ENCODE assay signal across 8 cellular contexts in the genomic region with DNA sequence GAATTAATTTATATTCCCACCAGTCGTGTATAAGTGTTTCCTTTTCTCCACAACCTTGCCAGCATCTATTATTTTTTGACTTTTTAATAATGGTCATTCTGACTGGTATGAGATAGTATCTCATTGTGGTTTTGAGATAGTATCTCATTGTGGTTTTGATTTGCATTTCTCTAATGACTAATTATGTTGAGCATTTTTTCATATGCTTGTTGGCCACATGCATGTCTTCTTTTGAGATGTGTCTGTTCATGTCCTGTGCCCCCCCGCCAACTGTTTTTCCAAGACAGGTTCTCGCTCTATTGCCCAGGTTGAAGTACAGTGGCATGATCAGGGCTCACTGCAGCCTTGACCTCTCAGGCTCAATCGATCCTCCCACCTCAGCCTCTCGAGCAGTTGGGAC. TPM values are rescaled to one million over a fixed set of nuclear protein-coding genes. Genes with fewer than 3 reads are reported as not detected.
A peak's percentile ranks its signal among the peaks of the same experiment; 100 is the strongest.
DNase-seq lines count a peak whose midpoint lies in the region; ATAC-seq and TF ChIP-seq lines count a peak whose summit lies in the region.
"Not testable (repeated sequence)": the region's sequence is repeated elsewhere in the genome, so short reads cannot be mapped to it uniquely, and the experiment has no call there.

No MANE protein-coding gene starts in this region.

- POLR2A ChIA-PET in PC-3 (lab: Charles Lee; ENCODE audit: unreplicated experiment), result not testable (repeated sequence)

- CTCF ChIA-PET in PC-3 (lab: Charles Lee), result not testable (repeated sequence)

- not testable (repeated sequence) for H3K4me2 ChIP-seq in PC-3 (ENCODE audit: low read length)

- not testable (repeated sequence) for H3K9ac ChIP-seq in PC-3 (ENCODE audit: low read length)

- not testable (repeated sequence) for H3K9me3 ChIP-seq in PC-3 (ENCODE audit: low read length)

- not testable (repeated sequence) for H3K79me2 ChIP-seq in PC-3 (ENCODE audit: low read length)

- BruUV-seq in PC-3 (replicated peaks; lab: Mats Ljungman, UMichigan), result not testable (repeated sequence)

- ATAC-seq in PC-3, result peak; percentile 82
- peak; percentile 64 for ATAC-seq in stimulated activated naive CD8-positive, alpha-beta T cell treated with anti-CD3 and anti-CD28 coated beads, Interleukin-15, amount 100 ng/mL, for 72 hours

- H4K20me1 ChIP-seq in PC-3 (ENCODE audit: low read length), result not testable (repeated sequence)

- H3K4me3 Mint-ChIP-seq in stimulated activated naive CD8-positive, alpha-beta T cell treated with anti-CD3 and anti-CD28 coated beads, Interleukin-15, amount 100 ng/mL, for 72 hours, result not testable (repeated sequence)

- intact Hi-C loops in PC-3 (cut with micrococcal nuclease), result not testable (repeated sequence)

- not testable (repeated sequence) for H3K9me3 Mint-ChIP-seq in stimulated activated naive CD8-positive, alpha-beta T cell treated with anti-CD3 and anti-CD28 coated beads, Interleukin-15, amount 100 ng/mL, for 72 hours

- peaks cover 11% of the 10 kb centered on the region for H3K4me1 Mint-ChIP-seq in stimulated activated naive CD8-positive, alpha-beta T cell treated with anti-CD3 and anti-CD28 coated beads, Interleukin-15, amount 100 ng/mL, for 72 hours

- H3K4me1 ChIP-seq in PC-3 (ENCODE audit: insufficient read depth, low read length), result peaks cover 11% of the 10 kb centered on the region

- H2AFZ ChIP-seq in PC-3 (ENCODE audit: low read length), result not testable (repeated sequence)

- peak overlapping the region in 1 of 2 donors; percentile 23 for H3K27ac Mint-ChIP-seq in stimulated activated naive CD8-positive, alpha-beta T cell treated with anti-CD3 and anti-CD28 coated beads, Interleukin-15, amount 100 ng/mL, for 72 hours

- H3K4me3 ChIP-seq in PC-3 (ENCODE audit: low read length); epithelial cell of esophagus (ENCODE audit: low read length): not testable (repeated sequence)

- H3K36me3 ChIP-seq in PC-3 (ENCODE audit: low read depth, low read length), result not testable (repeated sequence)

- TF ChIP-seq CTCF in PC-3 (conservative IDR thresholded peaks at IDR 0.05; ENCODE audit: low read depth, low read length); epithelial cell of esophagus (IDR thresholded peaks at IDR 0.05; ENCODE audit: insufficient read depth, low read depth, low read length, missing control alignments): not testable (repeated sequence)

- not testable (repeated sequence) for H3F3A ChIP-seq in PC-3 (ENCODE audit: low read length, unreplicated experiment)

- H3K27me3 Mint-ChIP-seq in stimulated activated naive CD8-positive, alpha-beta T cell treated with anti-CD3 and anti-CD28 coated beads, Interleukin-15, amount 100 ng/mL, for 72 hours, result not testable (repeated sequence)

- not testable (repeated sequence) for H3K27ac ChIP-seq in PC-3 (ENCODE audit: low read length)

- DNase-seq in ELR (ENCODE audit: low read depth) (peak; percentile 81), HT1080 (ENCODE audit: low read depth) (peak; percentile 30), PC-3 (peak; percentile 60), amniotic epithelial cell (ENCODE audit: low read depth) (peak; percentile 52), epithelial cell of esophagus (ENCODE audit: low read depth) (peak; percentile 74), kidney tubule cell (ENCODE audit: low spot score) (peak; percentile 48)
- peak; percentile 13 for DNase-seq in activated CD4-positive, alpha-beta T cell treated with anti-CD3 and anti-CD28 coated beads for 48 hours
- DNase-seq in stimulated activated naive CD8-positive, alpha-beta T cell treated with anti-CD3 and anti-CD28 coated beads, Interleukin-15, amount 100 ng/mL, for 72 hours, result peak in 1 of 2 donors; percentile 14

- H3K9me2 ChIP-seq in PC-3 (replicated peaks; ENCODE audit: low read length), result not testable (repeated sequence)

- H3K27me3 ChIP-seq in PC-3 (ENCODE audit: low read length), result not testable (repeated sequence)

RNA-seq across cellular contexts. Expression of gene PIGU, which starts 15.1 kb away (rescaled TPM):
- 18.1 and 20.8 TPM in 2 replicates for total RNA-seq in HT1080 (2014; rRNA removed; shearing (Covaris generic))
- polyA plus RNA-seq in HT1080 (2015; cell fraction: cytosol; rRNA removed), result 33.6 and 35.0 TPM in 2 replicates
- 49.4 and 50.6 TPM in 2 replicates for polyA plus RNA-seq in HT1080 (2015; cell fraction: nucleus; rRNA removed)
- total RNA-seq in PC-3 (2014; rRNA removed), result 24.5 and 27.9 TPM in 2 replicates

RNA-seq across cellular contexts. Expression of gene TP53INP2, which starts 42.3 kb away (rescaled TPM):
- 2.8 and 3.1 TPM in 2 replicates for total RNA-seq in HT1080 (2014; rRNA removed; shearing (Covaris generic))
- 5.2 and 7.5 TPM in 2 replicates for polyA plus RNA-seq in HT1080 (2015; cell fraction: cytosol; rRNA removed)
- polyA plus RNA-seq in HT1080 (2015; cell fraction: nucleus; rRNA removed), result 5.0 and 5.4 TPM in 2 replicates
- 2.1 and 3.3 TPM in 2 replicates for total RNA-seq in PC-3 (2014; rRNA removed)
